Comparison of ENCODE assay signal across 13 cellular contexts in the genomic region with DNA sequence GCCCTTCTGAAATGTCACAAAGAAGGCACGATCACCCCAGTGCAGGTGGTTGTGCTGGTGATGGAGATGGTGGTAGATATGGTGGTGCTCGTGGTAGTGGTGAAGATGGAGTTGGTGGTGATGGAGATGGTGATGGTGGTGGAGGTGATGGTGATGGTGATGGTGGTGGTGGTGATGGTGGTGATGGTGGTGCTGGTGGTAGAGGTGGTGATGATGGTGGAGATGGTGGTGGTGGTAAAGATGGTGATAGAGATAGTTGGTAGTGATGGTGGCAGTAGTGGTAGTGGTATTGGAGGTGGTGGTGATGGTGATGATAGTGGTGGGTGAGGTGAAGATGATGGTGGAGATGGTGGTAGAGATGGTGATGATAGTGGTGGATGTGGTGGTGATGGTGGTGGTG.
DNase-seq lines count a peak whose midpoint lies in the region; FAIRE-seq and TF ChIP-seq lines count a peak whose summit lies in the region.
"Had no signal": no experiment of that assay in that cellular context is flagged by ENCODE, and none has a peak within 500 bp of the region (broad histone marks: within the 10 kb centered on the region; RNA-seq: fewer than 3 reads in every experiment).

No MANE protein-coding gene starts in this region.

- no peak overlapping the region for H2AFZ ChIP-seq in trophoblast cell (ENCODE audit: insufficient read depth, low read length, poor library complexity)

- intact Hi-C loops in head of caudate nucleus (cut with DNase I) = no loop called here

- DNase-seq in HTR-8/SVneo (ENCODE audit: insufficient read length, low spot score) (no peak), glutamatergic neuron (no peak), trophoblast cell (no peak), DMS53 (lab: John Stamatoyannopoulos, UW) (no peak), head of caudate nucleus (no peak), tibial nerve (ENCODE audit: low spot score in 2 of 2) (no peak)
- DNase-seq in stimulated activated CD4-positive, alpha-beta T cell treated with anti-CD3 and anti-CD28 coated beads, Interleukin-12 subunit alpha, Interleukin-12 subunit beta, amount 100 ng/mL, for 4 hours = no peak
- DNase-seq: CD8-positive, alpha-beta T cell; COR-L47 had no signal

- H3K9ac ChIP-seq in trophoblast cell (ENCODE audit: low read length) = no peak overlapping the region

- no peak overlapping the region for H3K18ac ChIP-seq in trophoblast cell (ENCODE audit: low read length)

- no peaks in the 10 kb centered on the region for H3K79me1 ChIP-seq in trophoblast cell (ENCODE audit: low read length)

- no peak overlapping the region for H2AK5ac ChIP-seq in trophoblast cell (ENCODE audit: low read length)

- no peak overlapping the region for H4K8ac ChIP-seq in trophoblast cell (ENCODE audit: low read depth, low read length)

- H4K91ac ChIP-seq in trophoblast cell (ENCODE audit: low read depth, low read length) = no peak overlapping the region

- H3K4me3 ChIP-seq in trophoblast cell (ENCODE audit: low read depth, low read length) = peak overlapping the region; percentile 30
- no peak overlapping the region for H3K4me3 ChIP-seq in tibial nerve
- H3K4me3 ChIP-seq: K562 had no signal

- H3K36me3 ChIP-seq in trophoblast cell (ENCODE audit: control insufficient read depth in 1 of 2, insufficient read depth in 2 of 2, low read length in 2 of 2) (no peaks in the 10 kb centered on the region), tibial nerve (no peaks in the 10 kb centered on the region)

- FAIRE-seq in HTR-8/SVneo (lab: Jason Lieb, UNC) = peak; percentile 92
- FAIRE-seq: H54, K562 had no signal

- no peaks in the 10 kb centered on the region for H3K4me1 ChIP-seq in trophoblast cell (ENCODE audit: control insufficient read depth in 1 of 2, insufficient read depth in 2 of 2, low read length in 2 of 2)
- H3K4me1 ChIP-seq in tibial nerve = no peaks in the 10 kb centered on the region

- no peaks in the 10 kb centered on the region for H3K79me2 ChIP-seq in trophoblast cell (ENCODE audit: control insufficient read depth, insufficient read depth, low read length, poor library complexity)

- H3K4me2 ChIP-seq in trophoblast cell (ENCODE audit: low read length) = no peak overlapping the region

- peaks cover 14% of the 10 kb centered on the region for H3K36me3 Mint-ChIP-seq in glutamatergic neuron (ENCODE audit: unreplicated experiment)
- H3K36me3 Mint-ChIP-seq: CD14-positive monocyte; CD8-positive, alpha-beta T cell had no signal

- H3K27me3 Mint-ChIP-seq in glutamatergic neuron (ENCODE audit: unreplicated experiment) = peaks cover 12% of the 10 kb centered on the region

- no peak overlapping the region for H4K12ac ChIP-seq in trophoblast cell (ENCODE audit: low read depth, low read length)

- H2BK12ac ChIP-seq in trophoblast cell (ENCODE audit: low read length) = no peak overlapping the region

- no CpG with 5 or more reads among the region's 2 CpGs for WGBS in trophoblast cell (ENCODE audit: extremely low coverage, insufficient coverage, insufficient read length)
- WGBS in tibial nerve, 2 donors = 93% methylated on average over 2 of the region's 2 CpGs

- H3K27ac ChIP-seq in cingulate gyrus (ENCODE audit: low read depth, low read length) (peak overlapping the region; percentile 95), trophoblast cell (ENCODE audit: low read depth, low read length) (no peak overlapping the region), tibial nerve (no peak overlapping the region)

- TF ChIP-seq CTCF in glutamatergic neuron (IDR thresholded peaks at IDR 0.05; ENCODE audit: partially characterized antibody, unreplicated experiment) (no peak), tibial nerve (IDR thresholded peaks at IDR 0.05) (no peak)

- no peak overlapping the region for H3K4ac ChIP-seq in trophoblast cell (ENCODE audit: low read depth, low read length)

- no peak for TF ChIP-seq POLR2A in tibial nerve (IDR thresholded peaks at IDR 0.05)

- H3K27ac Mint-ChIP-seq in glutamatergic neuron (ENCODE audit: unreplicated experiment) = peak overlapping the region; percentile 26
- H3K27ac Mint-ChIP-seq: CD14-positive monocyte; CD8-positive, alpha-beta T cell had no signal

- H3K9me3 Mint-ChIP-seq in glutamatergic neuron (ENCODE audit: unreplicated experiment) = peaks cover 8% of the 10 kb centered on the region

- no peak overlapping the region for H3K14ac ChIP-seq in trophoblast cell (ENCODE audit: low read length)

- H3K27me3 ChIP-seq in trophoblast cell (ENCODE audit: insufficient read depth, low read length) = no peaks in the 10 kb centered on the region
- no peaks in the 10 kb centered on the region for H3K27me3 ChIP-seq in tibial nerve

- TF ChIP-seq EP300 in tibial nerve (IDR thresholded peaks at IDR 0.05) = no peak

- H2BK120ac ChIP-seq in trophoblast cell (ENCODE audit: insufficient read depth, low read length, poor library complexity) = no peak overlapping the region

- H3K4me1 Mint-ChIP-seq in glutamatergic neuron (ENCODE audit: low read depth, unreplicated experiment) = peaks cover 7% of the 10 kb centered on the region
- H3K4me1 Mint-ChIP-seq: CD14-positive monocyte had no signal

- no peak overlapping the region for H2BK5ac ChIP-seq in trophoblast cell (ENCODE audit: low read depth, low read length, poor library complexity)

- H3K9me3 ChIP-seq in trophoblast cell (ENCODE audit: insufficient read depth, low read depth, low read length) (peaks cover 11% of the 10 kb centered on the region), tibial nerve (peaks cover 0 to 5% (median 0%) of the 10 kb centered on the region in 4 donors)

- no peak overlapping the region for H3K23ac ChIP-seq in trophoblast cell (ENCODE audit: low read length)

- no peak overlapping the region for H3K4me3 Mint-ChIP-seq in glutamatergic neuron (ENCODE audit: unreplicated experiment)
- H3K4me3 Mint-ChIP-seq: CD14-positive monocyte; CD8-positive, alpha-beta T cell had no signal
